13 cellular contexts compared by ENCODE assay signal in genomic region chr4:53120801-53121200, GRCh38.
"Had no signal": no experiment of that assay in that cellular context is flagged by ENCODE, and none has a peak within 500 bp of the region (broad histone marks: within the 10 kb centered on the region; RNA-seq: fewer than 3 reads in every experiment).

No MANE protein-coding gene starts in this region.

- H3K27me3 Mint-ChIP-seq: activated CD4-positive, alpha-beta T cell treated with anti-CD3 and anti-CD28 coated beads, Interleukin-2, amount 10 ng/mL, durations not matched to agents 7 days and 5 days; memory B cell had no signal

- H3K27ac Mint-ChIP-seq: activated CD4-positive, alpha-beta T cell treated with anti-CD3 and anti-CD28 coated beads, Interleukin-2, amount 10 ng/mL, durations not matched to agents 7 days and 5 days; memory B cell; T-helper 1 cell treated with Interleukin-12 subunit alpha and Interleukin-12 subunit beta and Interleukin-4 antibody, amounts not matched to agents 30 μg/mL and 1 μg/mL, for 36 hours had no signal

- H3K27me3 ChIP-seq: sigmoid colon, stomach, tibial nerve, vagina had no signal

- H3K4me1 Mint-ChIP-seq: activated CD4-positive, alpha-beta T cell treated with anti-CD3 and anti-CD28 coated beads, Interleukin-2, amount 10 ng/mL, durations not matched to agents 7 days and 5 days; memory B cell had no signal

- DNase-seq: activated CD4-positive, alpha-beta T cell treated with anti-CD3 and anti-CD28 coated beads, Interleukin-2, amount 10 ng/mL, durations not matched to agents 7 days and 5 days; activated CD4-positive, CD25-positive, alpha-beta regulatory T cell; activated CD8-positive, alpha-beta memory T cell treated with anti-CD3 and anti-CD28 coated beads for 24 hours; activated naive CD4-positive, alpha-beta T cell treated with anti-CD3 and anti-CD28 coated beads, Interleukin-2, amount 50 U/mL, for 16 hours; endodermal cell; erythroblast; sigmoid colon; stimulated activated CD4-positive, alpha-beta T cell treated with anti-CD3 and anti-CD28 coated beads, Interleukin-4, amount 100 ng/mL, for 24 hours; stomach had no signal

- H3K4me3 ChIP-seq: sigmoid colon, stomach, tibial nerve, vagina had no signal

- H3K9me3 ChIP-seq: sigmoid colon, stomach, tibial nerve, vagina had no signal

- H3K9me3 Mint-ChIP-seq: endodermal cell; memory B cell; T-helper 1 cell treated with Interleukin-12 subunit alpha and Interleukin-12 subunit beta and Interleukin-4 antibody, amounts not matched to agents 30 μg/mL and 1 μg/mL, for 36 hours had no signal

- H3K27ac ChIP-seq: vagina had no signal

- H3K36me3 ChIP-seq: sigmoid colon, stomach, tibial nerve, vagina had no signal

- H3K4me3 Mint-ChIP-seq: activated CD4-positive, alpha-beta T cell treated with anti-CD3 and anti-CD28 coated beads, Interleukin-2, amount 10 ng/mL, durations not matched to agents 7 days and 5 days; endodermal cell; memory B cell; T-helper 1 cell treated with Interleukin-12 subunit alpha and Interleukin-12 subunit beta and Interleukin-4 antibody, amounts not matched to agents 30 μg/mL and 1 μg/mL, for 36 hours had no signal

- H3K4me1 ChIP-seq: vagina had no signal
